In the genomic region with DNA sequence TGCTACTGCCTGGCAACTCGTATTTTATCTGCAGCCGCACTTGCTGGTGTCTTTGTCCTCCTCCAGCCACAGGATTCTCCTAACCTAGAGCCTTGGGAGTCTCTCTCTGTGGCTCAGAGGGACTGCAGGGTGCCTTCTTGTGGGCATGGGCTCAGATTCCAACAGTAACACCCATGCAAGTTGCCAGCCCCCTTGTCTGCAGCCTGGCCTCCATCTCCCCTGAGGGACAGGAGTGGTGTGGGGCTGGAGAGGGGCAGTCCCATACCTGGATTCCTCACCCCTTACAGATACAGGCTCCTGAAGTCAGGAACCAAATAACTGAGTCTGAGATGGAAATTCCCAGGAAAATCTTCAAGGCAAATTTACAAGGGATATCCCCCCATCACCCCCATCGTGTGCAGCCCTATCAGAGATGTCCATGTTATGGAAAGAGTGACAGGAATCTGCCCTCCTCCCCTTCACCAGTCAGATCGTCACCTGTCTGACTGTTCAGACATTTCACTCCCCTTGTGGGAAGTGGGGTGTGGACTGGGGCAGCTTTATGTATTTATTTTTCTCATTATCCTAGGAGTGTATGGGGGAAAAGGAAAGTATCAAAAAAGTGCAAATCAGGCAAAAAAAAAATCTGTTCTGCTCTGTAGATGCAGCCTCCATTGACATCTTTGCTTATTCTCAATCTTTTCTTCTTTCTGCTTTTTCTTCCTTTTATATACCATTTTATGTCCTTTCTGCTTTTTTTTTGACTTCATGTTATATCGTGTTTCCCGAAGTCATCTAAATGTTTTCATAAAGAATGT, we compare ENCODE assay signal across 1 cellular context.
A peak's percentile ranks its signal among the peaks of the same experiment; 100 is the strongest.
TF ChIP-seq lines count a peak whose summit lies in the region.

No MANE protein-coding gene starts in this region.

TF ChIP-seq in HepG2, 621 proteins besides CTCF, POLR2A, EP300 and RAD21:
- no peak for TF ChIP-seq TIGD3 (CRISPR knock-in tag; IDR thresholded peaks at IDR 0.05; ENCODE audit: borderline replicate concordance)
- peak; percentile 15 to 28; a peak in 1 of 4 replicates for TF ChIP-seq MAFK (conservative IDR thresholded peaks at IDR 0.05 in 1 of 2, IDR thresholded peaks at IDR 0.05 in 1 of 2; ENCODE audit: low read length in 2 of 2)
